ENCODE assay signal across 9 cellular contexts in genomic region chr1:218350909-218351616, GRCh38. TPM values are rescaled to one million over a fixed set of nuclear protein-coding genes. Genes with fewer than 3 reads are reported as not detected.
A peak's percentile ranks its signal among the peaks of the same experiment; 100 is the strongest.
DNase-seq lines count a peak whose midpoint lies in the region; ATAC-seq lines count a peak whose summit lies in the region.
"Had no signal": no experiment of that assay in that cellular context is flagged by ENCODE, and none has a peak within 500 bp of the region (broad histone marks: within the 10 kb centered on the region; RNA-seq: fewer than 3 reads in every experiment).

No MANE protein-coding gene starts in this region.

- peaks cover 31% of the 10 kb centered on the region for H3K4me1 Mint-ChIP-seq in activated CD4-positive, alpha-beta T cell treated with anti-CD3 and anti-CD28 coated beads for 36 hours

- CTCF ChIA-PET in activated CD4-positive, alpha-beta T cell treated with anti-CD3 and anti-CD28 coated beads for 36 hours (lab: Charles Lee): no interaction called here

- H3K36me3 Mint-ChIP-seq in activated CD4-positive, alpha-beta T cell treated with anti-CD3 and anti-CD28 coated beads for 36 hours (ENCODE audit: low read depth): no peaks in the 10 kb centered on the region

- no peaks in the 10 kb centered on the region for H3K9me3 ChIP-seq in adipocyte (ENCODE audit: control insufficient read depth, low read length)
- no peaks in the 10 kb centered on the region for H3K9me3 ChIP-seq in mononuclear cell (ENCODE audit: low read depth, low read length)
- no peaks in the 10 kb centered on the region for H3K9me3 ChIP-seq in SJCRH30 (replicated peaks)

- peak; percentile 24 for ATAC-seq in activated CD4-positive, alpha-beta T cell treated with anti-CD3 and anti-CD28 coated beads for 36 hours
- ATAC-seq in HG03342 (IDR thresholded peaks at IDR 0.05; ENCODE audit: unreplicated experiment): peak; percentile 31

- no peaks in the 10 kb centered on the region for H3K36me3 ChIP-seq in adipocyte (ENCODE audit: control insufficient read depth, insufficient read depth, low read length, severe bottlenecking)
- H3K36me3 ChIP-seq in SJCRH30: peaks cover 5% of the 10 kb centered on the region

- H3K9me3 Mint-ChIP-seq in activated CD4-positive, alpha-beta T cell treated with anti-CD3 and anti-CD28 coated beads for 36 hours (ENCODE audit: low read depth): no peaks in the 10 kb centered on the region

- intact Hi-C loops in activated CD4-positive, alpha-beta T cell treated with anti-CD3 and anti-CD28 coated beads for 36 hours (cut with DNase I, micrococcal nuclease): loop anchor here (1.0 to 10.0 kb wide), 4 partner anchors 26 to 974 kb away; no protein-coding TSS in a partner anchor

- H3K4me1 ChIP-seq in adipocyte (ENCODE audit: control insufficient read depth, insufficient read depth, low read length) (peaks cover 40% of the 10 kb centered on the region), mononuclear cell (ENCODE audit: insufficient read depth, low read length) (peaks cover 20% of the 10 kb centered on the region), SJCRH30 (peaks cover 28% of the 10 kb centered on the region)

- POLR2A ChIA-PET in activated CD4-positive, alpha-beta T cell treated with anti-CD3 and anti-CD28 coated beads for 36 hours (lab: Charles Lee): no interaction called here

- DNase-seq in activated CD4-positive, alpha-beta T cell treated with anti-CD3 and anti-CD28 coated beads for 36 hours: no peak
- DNase-seq in activated CD4-positive, alpha-beta T cell treated with anti-CD3 and anti-CD28 coated beads for 48 hours: no peak
- DNase-seq in adipocyte (ENCODE audit: low read depth): peak; percentile 92
- DNase-seq in 8988T: no peak
- DNase-seq in SK-N-DZ (ENCODE audit: low spot score): no peak
- DNase-seq in SJCRH30: no peak

- H3K27me3 Mint-ChIP-seq in activated CD4-positive, alpha-beta T cell treated with anti-CD3 and anti-CD28 coated beads for 36 hours: peaks cover 55% of the 10 kb centered on the region

- no peak overlapping the region for H3K27ac Mint-ChIP-seq in activated CD4-positive, alpha-beta T cell treated with anti-CD3 and anti-CD28 coated beads for 36 hours

- peak overlapping the region; percentile 75 for H3K4me3 ChIP-seq in adipocyte (ENCODE audit: low read length)
- H3K4me3 ChIP-seq in mononuclear cell (ENCODE audit: low read length): peak overlapping the region; percentile 11
- no peak overlapping the region for H3K4me3 ChIP-seq in SJCRH30

- peak overlapping the region; percentile 43 for H3K4me3 Mint-ChIP-seq in activated CD4-positive, alpha-beta T cell treated with anti-CD3 and anti-CD28 coated beads for 36 hours

- H3K27me3 ChIP-seq in adipocyte (replicated peaks; ENCODE audit: control insufficient read depth, insufficient read depth, low read length): no peaks in the 10 kb centered on the region
- peaks cover 33% of the 10 kb centered on the region for H3K27me3 ChIP-seq in mononuclear cell (ENCODE audit: insufficient read depth, low read length)
- no peaks in the 10 kb centered on the region for H3K27me3 ChIP-seq in SJCRH30

- H3K9ac ChIP-seq in adipocyte (ENCODE audit: low read length): no peak overlapping the region

- H3K27ac ChIP-seq in SJCRH30: no peak overlapping the region
- H3K27ac ChIP-seq: C4-2B had no signal

RNA-seq across cellular contexts. Expression of gene TGFB2, which starts 5.9 kb away (rescaled TPM):
- under 1 TPM in 1 of 2 experiments, not detected in 1; 0.09 TPM for total RNA-seq in activated CD4-positive, alpha-beta T cell treated with anti-CD3 and anti-CD28 coated beads for 36 hours
- total RNA-seq in mononuclear cell: 0.31 TPM
- 0.13 and 0.71 TPM in 2 replicates for polyA plus RNA-seq in SK-N-DZ (2014; cell fraction: cytosol; rRNA removed)
- polyA plus RNA-seq in SK-N-DZ (2014; cell fraction: nucleus; rRNA removed): 0.57 and 0.65 TPM in 2 replicates
- 22.1 and 24.4 TPM in 2 replicates for total RNA-seq in SJCRH30 (2014; rRNA removed; shearing (Covaris generic))

Comparison
In these comparisons a context has a peak if more than half of its experiments do, and no peak if none do; other contexts are left out.
1. RNA of gene TGFB2, which starts 5.9 kb away (total RNA-seq): 22.1 to 24.4 TPM in SJCRH30; 0.31 TPM in mononuclear cell (single experiment) and 0.09 TPM in activated CD4-positive, alpha-beta T cell treated with anti-CD3 and anti-CD28 coated beads for 36 hours; every median in the first group is over 10 times any median in the second.